Comparison of ENCODE assay signal across 8 cellular contexts in genomic region chr5:126422994-126423788, GRCh38. TPM values are rescaled to one million over a fixed set of nuclear protein-coding genes. Genes with fewer than 3 reads are reported as not detected.
DNase-seq lines count a peak whose midpoint lies in the region; ATAC-seq and TF ChIP-seq lines count a peak whose summit lies in the region.

Gene GRAMD2B (plus strand): TSS chr5:126423409. CDS start chr5:126423607, 198 bp downstream.

- intact Hi-C loops in naive thymus-derived CD4-positive, alpha-beta T cell (cut with micrococcal nuclease) = loop anchor here (1.0 to 10.0 kb wide), 12 partner anchors 27 to 1660 kb away; partner anchors contain the start of genes LMNB1 (in 2 of the 2), ALDH7A1 (in 1 of the 2), PHAX (in 1 of the 2) and SLC12A2 (in 1 of the 2)

- peaks cover 22% of the 10 kb centered on the region for H3K4me1 Mint-ChIP-seq in activated T-helper 17 cell treated with anti-CD3 and anti-CD28 coated beads, Interleukin-2, amount 50 U/mL, for 72 hours
- peaks cover 22 to 42% (median 33%) of the 10 kb centered on the region in 7 donors for H3K4me1 Mint-ChIP-seq in naive thymus-derived CD4-positive, alpha-beta T cell
- H3K4me1 Mint-ChIP-seq in stimulated activated memory B cell treated with anti-CD40 and anti-IgM and Interleukin-4, amounts not matched to agents 10 μg/mL and 1 μg/mL and 100 μg/mL, for 72 hours = peaks cover 29% of the 10 kb centered on the region

- POLR2A ChIA-PET in naive thymus-derived CD4-positive, alpha-beta T cell (lab: Charles Lee) = interaction anchor here (0.6 to 4.1 kb wide), 11 partner anchors 9 to 535 kb away, joined by 3 to 73 read pairs (median 4); no protein-coding TSS in a partner anchor

- H3K79me2 ChIP-seq in OCI-LY3 (ENCODE audit: low read length) = no peaks in the 10 kb centered on the region; the same call in 1 of the 2 replicates

- H3K9me3 Mint-ChIP-seq in activated T-helper 17 cell treated with anti-CD3 and anti-CD28 coated beads, Interleukin-2, amount 50 U/mL, for 72 hours = no peaks in the 10 kb centered on the region
- H3K9me3 Mint-ChIP-seq in naive thymus-derived CD4-positive, alpha-beta T cell = peaks cover 0 to 1% (median 0%) of the 10 kb centered on the region in 11 donors
- H3K9me3 Mint-ChIP-seq in stimulated activated memory B cell treated with anti-CD40 and anti-IgM and Interleukin-4, amounts not matched to agents 10 μg/mL and 1 μg/mL and 100 μg/mL, for 72 hours = peaks cover 5% of the 10 kb centered on the region

- ATAC-seq in GM19328 (IDR thresholded peaks at IDR 0.05; ENCODE audit: unreplicated experiment) (peak; percentile 84), HG03469 (IDR thresholded peaks at IDR 0.05; ENCODE audit: unreplicated experiment) (peak; percentile 78)
- ATAC-seq in activated T-helper 17 cell treated with anti-CD3 and anti-CD28 coated beads, Interleukin-2, amount 50 U/mL, for 72 hours (replicated peaks) = peak; percentile 92
- peak; percentile 96 for ATAC-seq in naive thymus-derived CD4-positive, alpha-beta T cell
- ATAC-seq in stimulated activated memory B cell treated with anti-CD40 and anti-IgM and Interleukin-4, amounts not matched to agents 10 μg/mL and 1 μg/mL and 100 μg/mL, for 72 hours = peak; percentile 92

- H3K9me3 ChIP-seq in BE2C (no peaks in the 10 kb centered on the region), OCI-LY3 (ENCODE audit: insufficient read depth, low read length) (no peaks in the 10 kb centered on the region; the same call in 1 of the 2 replicates)
- H3K9me3 ChIP-seq in naive thymus-derived CD4-positive, alpha-beta T cell (ENCODE audit: control insufficient read depth in 2 of 3, low read length in 3 of 3) = no peaks in the 10 kb centered on the region

- H3K27me3 Mint-ChIP-seq in activated T-helper 17 cell treated with anti-CD3 and anti-CD28 coated beads, Interleukin-2, amount 50 U/mL, for 72 hours = no peaks in the 10 kb centered on the region
- H3K27me3 Mint-ChIP-seq in naive thymus-derived CD4-positive, alpha-beta T cell = no peaks in the 10 kb centered on the region
- no peaks in the 10 kb centered on the region for H3K27me3 Mint-ChIP-seq in stimulated activated memory B cell treated with anti-CD40 and anti-IgM and Interleukin-4, amounts not matched to agents 10 μg/mL and 1 μg/mL and 100 μg/mL, for 72 hours

- H3K4me2 ChIP-seq in OCI-LY3 (ENCODE audit: low read length) = peak within 1 kb of the TSS; percentile 86

- H3K36me3 ChIP-seq in BE2C (no peaks in the 10 kb centered on the region), OCI-LY3 (replicated peaks; ENCODE audit: low read depth, low read length) (peaks cover 5% of the 10 kb centered on the region)
- peaks cover 0 to 6% (median 0%) of the 10 kb centered on the region in 3 experiments for H3K36me3 ChIP-seq in naive thymus-derived CD4-positive, alpha-beta T cell (ENCODE audit: control insufficient read depth in 2 of 3, insufficient read depth in 3 of 3, low read length in 3 of 3)

- H3K4me3 Mint-ChIP-seq in activated T-helper 17 cell treated with anti-CD3 and anti-CD28 coated beads, Interleukin-2, amount 50 U/mL, for 72 hours = peak within 1 kb of the TSS; percentile 95
- peak within 1 kb of the TSS; percentile 85 to 94 (median 94) for H3K4me3 Mint-ChIP-seq in naive thymus-derived CD4-positive, alpha-beta T cell
- H3K4me3 Mint-ChIP-seq in stimulated activated memory B cell treated with anti-CD40 and anti-IgM and Interleukin-4, amounts not matched to agents 10 μg/mL and 1 μg/mL and 100 μg/mL, for 72 hours = peak within 1 kb of the TSS; percentile 86

- H3K36me3 Mint-ChIP-seq in activated T-helper 17 cell treated with anti-CD3 and anti-CD28 coated beads, Interleukin-2, amount 50 U/mL, for 72 hours (ENCODE audit: low read depth) = peaks cover 16% of the 10 kb centered on the region
- H3K36me3 Mint-ChIP-seq in naive thymus-derived CD4-positive, alpha-beta T cell = peaks cover 0 to 9% (median 4%) of the 10 kb centered on the region in 5 donors
- peaks cover 6% of the 10 kb centered on the region for H3K36me3 Mint-ChIP-seq in stimulated activated memory B cell treated with anti-CD40 and anti-IgM and Interleukin-4, amounts not matched to agents 10 μg/mL and 1 μg/mL and 100 μg/mL, for 72 hours

- H4K20me1 ChIP-seq in OCI-LY3 (ENCODE audit: insufficient read depth, low read length) = no peaks in the 10 kb centered on the region

- H3K4me1 ChIP-seq in BE2C (no peaks in the 10 kb centered on the region), OCI-LY3 (ENCODE audit: low read length) (peaks cover 28% of the 10 kb centered on the region)
- peaks cover 8 to 13% of the 10 kb centered on the region in 2 donors for H3K4me1 ChIP-seq in naive thymus-derived CD4-positive, alpha-beta T cell (ENCODE audit: control insufficient read depth in 2 of 2, insufficient read depth in 2 of 2, low read length in 2 of 2)

- peak within 1 kb of the TSS; percentile 93 for H2AFZ ChIP-seq in OCI-LY3 (ENCODE audit: low read depth, low read length)

- H3K27me3 ChIP-seq in BE2C = peaks cover 8% of the 10 kb centered on the region; the same call in 1 of the 2 replicates
- no peaks in the 10 kb centered on the region for H3K27me3 ChIP-seq in OCI-LY3 (ENCODE audit: low read depth, low read length)
- no peaks in the 10 kb centered on the region for H3K27me3 ChIP-seq in naive thymus-derived CD4-positive, alpha-beta T cell (ENCODE audit: control insufficient read depth in 2 of 2, insufficient read depth in 2 of 2, low read length in 2 of 2)

- H3K27ac Mint-ChIP-seq in activated T-helper 17 cell treated with anti-CD3 and anti-CD28 coated beads, Interleukin-2, amount 50 U/mL, for 72 hours = peak within 1 kb of the TSS; percentile 92
- H3K27ac Mint-ChIP-seq in naive thymus-derived CD4-positive, alpha-beta T cell = peak within 1 kb of the TSS; percentile 85 to 96 (median 95)
- peak within 1 kb of the TSS; percentile 88 for H3K27ac Mint-ChIP-seq in stimulated activated memory B cell treated with anti-CD40 and anti-IgM and Interleukin-4, amounts not matched to agents 10 μg/mL and 1 μg/mL and 100 μg/mL, for 72 hours

- DNase-seq in BE2C = peak; percentile 22
- peak; percentile 86 for DNase-seq in fibroblast of mammary gland (ENCODE audit: low read depth)
- DNase-seq in naive thymus-derived CD4-positive, alpha-beta T cell = peak; percentile 27 to 80 (median 76)

- H3K4me3 ChIP-seq in BE2C (ENCODE audit: low read depth, low read length) = peak within 1 kb of the TSS; percentile 32
- H3K4me3 ChIP-seq in OCI-LY3 (ENCODE audit: low read length) = peak within 1 kb of the TSS; percentile 84
- peak within 1 kb of the TSS; percentile 63 for H3K4me3 ChIP-seq in fibroblast of mammary gland (ENCODE audit: control insufficient read depth, low read depth, low read length)
- H3K4me3 ChIP-seq in naive thymus-derived CD4-positive, alpha-beta T cell (ENCODE audit: low read length) = peak within 1 kb of the TSS; percentile 78

- TF ChIP-seq CTCF in BE2C (IDR thresholded peaks at IDR 0.05; ENCODE audit: low read depth, low read length) (no peak), OCI-LY3 (IDR thresholded peaks at IDR 0.05; ENCODE audit: low read depth, low read length) (no peak), fibroblast of mammary gland (conservative IDR thresholded peaks at IDR 0.05; ENCODE audit: control insufficient read depth, insufficient read depth, low read depth, low read length) (no peak)

- peak within 1 kb of the TSS; percentile 51 for H3K27ac ChIP-seq in OCI-LY3 (ENCODE audit: low read length)
- peak within 1 kb of the TSS; percentile 100 for H3K27ac ChIP-seq in naive thymus-derived CD4-positive, alpha-beta T cell (ENCODE audit: low read depth, low read length)

- CTCF ChIA-PET in naive thymus-derived CD4-positive, alpha-beta T cell (lab: Charles Lee) = interaction anchor here (0.7 to 1.6 kb wide), 4 partner anchors 22 to 114 kb away, joined by 3 to 6 read pairs (median 4); no protein-coding TSS in a partner anchor

- H3K9ac ChIP-seq in OCI-LY3 (ENCODE audit: low read length) = peak within 1 kb of the TSS; percentile 74

RNA-seq across cellular contexts. Expression of gene GRAMD2B, which starts in this region (rescaled TPM):
- not detected for polyA plus RNA-seq in BE2C (2012; ENCODE audit: insufficient read depth, insufficient read length, low read depth)
- 10 to 100 TPM in 1 of 2 donors, 1 to 10 TPM in 1; 8.0 to 11.8 TPM for total RNA-seq in activated T-helper 17 cell treated with anti-CD3 and anti-CD28 coated beads, Interleukin-2, amount 50 U/mL, for 72 hours
- 1 to 10 TPM; 5.2 to 9.6 (median 7.1) TPM for total RNA-seq in naive thymus-derived CD4-positive, alpha-beta T cell
- 1 to 10 TPM; 3.8 to 9.8 TPM for polyA plus RNA-seq in naive thymus-derived CD4-positive, alpha-beta T cell

Comparison
In these comparisons a context has a peak if more than half of its experiments do, and no peak if none do; other contexts are left out.
1. Peak in every context shown above with its lines: DNase-seq, ATAC-seq, H3K4me3 ChIP-seq and H3K27ac ChIP-seq.
2. DNase-seq: peak in every context shown above with its lines; median percentile 86 in fibroblast of mammary gland; 76 in naive thymus-derived CD4-positive, alpha-beta T cell; 22 in BE2C.
3. H3K4me3 ChIP-seq: peak in every context shown above with its lines; median percentile 84 in OCI-LY3; 78 in naive thymus-derived CD4-positive, alpha-beta T cell; 63 in fibroblast of mammary gland; 32 in BE2C.